In genomic region chr22:46578824-46579561, GRCh38 we compare ENCODE assay signal across 8 cellular contexts. TPM values are rescaled to one million over a fixed set of nuclear protein-coding genes. Genes with fewer than 3 reads are reported as not detected.
DNase-seq lines count a peak whose midpoint lies in the region; ATAC-seq, FAIRE-seq and TF ChIP-seq lines count a peak whose summit lies in the region.

No MANE protein-coding gene starts in this region.

- in situ Hi-C loops in GM12878 (cut with MboI): no loop called here
- in situ Hi-C loops in ACHN (cut with HindIII; ENCODE audit: low pct_ligation_motif_present, low pct_unique_long_range_greater_than_20kb, low sequenced_read_pairs): no loop called here

- H3K4me1 ChIP-seq in SK-N-SH (ENCODE audit: control insufficient read depth in 1 of 2, insufficient read depth in 2 of 2, low read depth in 1 of 2, low read length in 1 of 2) (peaks cover 0 to 46% of the 10 kb centered on the region in 2 experiments; a peak in 3 of 4 replicates), GM12878 (ENCODE audit: control insufficient read depth, insufficient read depth, low read length) (peaks cover 27% of the 10 kb centered on the region)

- SMC1A ChIA-PET in GM12878 (lab: Charles Lee; ENCODE audit: uncharacterized antibody, unreplicated experiment): interaction anchor here (1.3 kb wide), 1 partner anchor 16 kb away, joined by 4 read pairs; no protein-coding TSS in a partner anchor

- TF ChIP-seq CTCF in SK-N-SH (IDR thresholded peaks at IDR 0.05) (no peak), GM12878 (IDR thresholded peaks at IDR 0.05 in 2 of 3, conservative IDR thresholded peaks at IDR 0.05 in 1 of 3; ENCODE audit: control insufficient read depth in 2 of 3, extremely low read depth in 1 of 3, insufficient read depth in 1 of 3, low read depth in 3 of 3, low read length in 3 of 3) (no peak)

- H3K27ac ChIP-seq in SK-N-SH (ENCODE audit: low read depth in 2 of 2, low read length in 1 of 2): peak overlapping the region in 1 of 2 experiments; percentile 76; a peak in 2 of 4 replicates
- no peak overlapping the region for H3K27ac ChIP-seq in GM12878 (ENCODE audit: control insufficient read depth, insufficient read depth)
- peak overlapping the region; percentile 40 for H3K27ac ChIP-seq in temporal lobe (ENCODE audit: low read depth, low read length)

- 0 out of 2 replicates have a peak overlapping the region, but pooled peaks have one; percentile 98 for H3K4me2 ChIP-seq in SK-N-SH
- H3K4me2 ChIP-seq in GM12878 (ENCODE audit: control insufficient read depth, insufficient read depth): peak overlapping the region; percentile 1; the same call in 1 of the 2 replicates

- no peaks in the 10 kb centered on the region for H3K27me3 ChIP-seq in SK-N-SH (ENCODE audit: insufficient read depth)
- H3K27me3 ChIP-seq in GM12878 (replicated peaks in 1 of 2; ENCODE audit: control insufficient read depth in 2 of 2, insufficient read depth in 2 of 2, low read length in 1 of 2): no peaks in the 10 kb centered on the region; a peak in 1 of 4 replicates

- no peaks in the 10 kb centered on the region for H3K9me3 ChIP-seq in SK-N-SH
- no peaks in the 10 kb centered on the region for H3K9me3 ChIP-seq in GM12878 (replicated peaks; ENCODE audit: control insufficient read depth, insufficient read depth, low read length)

- H3K9me2 ChIP-seq in SK-N-SH: no peaks in the 10 kb centered on the region

- H3K79me2 ChIP-seq in SK-N-SH (ENCODE audit: insufficient read depth): peaks cover 4% of the 10 kb centered on the region
- H3K79me2 ChIP-seq in GM12878 (ENCODE audit: control insufficient read depth, insufficient read depth, low read length): no peaks in the 10 kb centered on the region; the same call in 1 of the 2 replicates

- H2AFZ ChIP-seq in SK-N-SH (ENCODE audit: low read depth) (no peak overlapping the region), GM12878 (ENCODE audit: control insufficient read depth, low read depth, low read length) (no peak overlapping the region)

- H4K20me1 ChIP-seq in SK-N-SH (ENCODE audit: insufficient read depth) (no peaks in the 10 kb centered on the region), GM12878 (ENCODE audit: control insufficient read depth, insufficient read depth) (no peaks in the 10 kb centered on the region)

- WGBS in SK-N-SH (ENCODE audit: low lambda C conversion rate): 94% methylated on average over 12 of the region's 15 CpGs
- 80% methylated on average over 15 of the region's 15 CpGs for whole genome bisulfite sequencing in GM12878 (ENCODE audit: insufficient coverage, insufficient replicate concordance, low lambda C conversion rate, missing lambda C conversion rate)

- DNase-seq in SK-N-SH (peak; percentile 75), GM12878 (ENCODE audit: low read depth, low spot score) (no peak), left lobe of liver (ENCODE audit: low spot score) (peak; percentile 70), ACHN (no peak), A172 (ENCODE audit: low spot score) (no peak)
- DNase-seq in stimulated activated CD4-positive, alpha-beta T cell treated with anti-CD3 and anti-CD28 coated beads, Interleukin-4, amount 100 ng/mL, for 1 hour: no peak

- H3K9ac ChIP-seq in SK-N-SH (no peak overlapping the region), GM12878 (ENCODE audit: control insufficient read depth, insufficient read depth, low read length) (no peak overlapping the region)

- no peak for ATAC-seq in SK-N-SH treated with all-trans-retinoic acid at 6 μM for 48 hours
- ATAC-seq in GM12878: peak; percentile 2; the same call in 1 of the 3 replicates
- ATAC-seq in left lobe of liver: peak; percentile 60

- H3K36me3 ChIP-seq in SK-N-SH (replicated peaks in 1 of 2; ENCODE audit: control insufficient read depth in 1 of 2, insufficient read depth in 2 of 2, low read length in 1 of 2): no peaks in the 10 kb centered on the region
- H3K36me3 ChIP-seq in GM12878 (ENCODE audit: control insufficient read depth in 2 of 2, insufficient read depth in 2 of 2, low read length in 1 of 2): no peaks in the 10 kb centered on the region

- no peak for TF ChIP-seq POLR2A in GM12878 (IDR thresholded peaks at IDR 0.05; ENCODE audit: low read depth, low read length)

- CTCF ChIA-PET in SK-N-SH (lab: Yijun Ruan, JAX) (interaction anchor here (1.2 kb wide), 1 partner anchor 15 kb away, joined by 4 read pairs; no protein-coding TSS in a partner anchor), GM12878 (lab: Yijun Ruan, JAX) (no interaction called here)

- RAD21 ChIA-PET in GM12878 (lab: Charles Lee; ENCODE audit: unreplicated experiment): no interaction called here

- no peak for FAIRE-seq in GM12878 (lab: Jason Lieb, UNC)

- POLR2A ChIA-PET in SK-N-SH (lab: Yijun Ruan, JAX): interaction anchor here (0.5 kb wide), 1 partner anchor 113 kb away, joined by 3 read pairs; no protein-coding TSS in a partner anchor
- POLR2A ChIA-PET in GM12878 (lab: Charles Lee): interaction anchor here (1.4 kb wide), 1 partner anchor 10 kb away, joined by 4 read pairs; no protein-coding TSS in a partner anchor

- intact Hi-C loops in GM12878 (cut with micrococcal nuclease; ENCODE audit: unreplicated experiment): loop anchor here (5.0 kb wide), 1 partner anchor 33 kb away; no protein-coding TSS in a partner anchor

- TF ChIP-seq RAD21 in SK-N-SH (IDR thresholded peaks at IDR 0.05; ENCODE audit: low read length): no peak; the same call in 1 of the 2 replicates
- no peak for TF ChIP-seq RAD21 in GM12878 (IDR thresholded peaks at IDR 0.05; ENCODE audit: insufficient read depth, low read depth, low read length)

- peak overlapping the region in 1 of 2 experiments; percentile 0; a peak in 1 of 4 replicates for H3K4me3 ChIP-seq in SK-N-SH (ENCODE audit: low read depth in 2 of 2, low read length in 1 of 2)
- H3K4me3 ChIP-seq in GM12878: no peak overlapping the region

- BruUV-seq in GM12878 (replicated peaks; lab: Mats Ljungman, UMichigan): no TSS peak

- TF ChIP-seq EP300 in SK-N-SH (IDR thresholded peaks at IDR 0.05; ENCODE audit: borderline replicate concordance in 1 of 2, low read depth in 1 of 2, low read length in 1 of 2): no peak
- no peak for TF ChIP-seq EP300 in GM12878 (IDR thresholded peaks at IDR 0.05; ENCODE audit: borderline replicate concordance in 1 of 2, control insufficient read depth in 1 of 2, low read depth in 2 of 2, low read length in 2 of 2)

- peaks cover 4% of the 10 kb centered on the region for H3F3A ChIP-seq in SK-N-SH (replicated peaks; ENCODE audit: insufficient read depth)

TF ChIP-seq in SK-N-SH, 30 proteins besides CTCF, POLR2A, EP300 and RAD21:
- TF ChIP-seq ELF1 (IDR thresholded peaks at IDR 0.05) (no peak), MXI1 (IDR thresholded peaks at IDR 0.05; ENCODE audit: low read depth, low read length) (peak; percentile 40; the same call in 1 of the 2 replicates)

TF ChIP-seq in SK-N-SH treated with all-trans-retinoic acid at 6 μM for 48 hours, 23 proteins besides CTCF, POLR2A, EP300 and RAD21:
- TF ChIP-seq TOX (CRISPR knock-in tag; IDR thresholded peaks at IDR 0.05; ENCODE audit: borderline replicate concordance) (no peak), ESRRG (CRISPR knock-in tag; IDR thresholded peaks at IDR 0.05) (no peak)

TF ChIP-seq in GM12878, 131 proteins besides CTCF, POLR2A, EP300 and RAD21 (continues in another document):
- TF ChIP-seq TAF1 (IDR thresholded peaks at IDR 0.05; ENCODE audit: borderline replicate concordance, low read depth, low read length): no peak

RNA-seq across cellular contexts. Expression of gene GRAMD4, which starts 41.2 kb away (rescaled TPM):
- 13.5 and 15.5 TPM in 2 replicates for polyA plus RNA-seq in SK-N-SH (2012; rRNA removed)
- polyA plus RNA-seq in SK-N-SH (2012; cell fraction: cytosol; rRNA removed): 7.8 and 11.0 TPM in 2 replicates
- polyA plus RNA-seq in SK-N-SH (2012; cell fraction: nucleus; rRNA removed): 22.3 and 31.8 TPM in 2 replicates
- total RNA-seq in GM12878 (2013; cell fraction: nucleolus; rRNA removed): 20.3 and 24.6 TPM in 2 replicates
- 27.4 and 28.7 TPM in 2 replicates for total RNA-seq in GM12878 (2014; rRNA removed)
- 8.9 and 11.7 TPM in 2 replicates for total RNA-seq in GM12878 (2014; rRNA removed; fragmentation: Illumina TruSeq; extraction: Trizol)
- 45.5 and 49.1 TPM in 2 replicates for total RNA-seq in GM12878 (2021)
- polyA plus RNA-seq in GM12878 (2011; ENCODE audit: low read depth): 2.6 TPM
- polyA plus RNA-seq in GM12878 (2011; rRNA removed): 22.1 and 24.3 TPM in 2 replicates
- polyA plus RNA-seq in GM12878 (2011; cell fraction: cytosol; rRNA removed): 11.8 and 18.5 TPM in 2 replicates
- polyA plus RNA-seq in GM12878 (2011; cell fraction: nucleus; rRNA removed): 69.1 and 78.8 TPM in 2 replicates
- polyA plus RNA-seq in GM12878 (2012): 6.2 and 8.4 TPM in 2 replicates
- 7.2 and 9.5 TPM in 2 replicates for polyA plus RNA-seq in GM12878 (2014; fragmentation: Illumina TruSeq; extraction: Trizol)
- polyA plus RNA-seq in GM12878 (2014; fragmentation: Nextera tagmentation; extraction: Ambion mirVana): under 1 TPM; 0.21 to 0.73 TPM
- polyA plus RNA-seq in GM12878 (2014; rRNA removed): 32.3 and 38.6 TPM in 2 replicates
- 1 to 10 TPM; 4.2 to 5.3 TPM for polyA plus RNA-seq in GM12878 (2016; fragmentation: Nextera tagmentation; extraction: Ambion mirVana)
- polyA minus RNA-seq in GM12878 (2011; rRNA and poly(A)+ RNA removed): 34.2 and 34.7 TPM in 2 replicates
- 13.9 and 15.8 TPM in 2 replicates for polyA minus RNA-seq in GM12878 (2011; cell fraction: cytosol; rRNA and poly(A)+ RNA removed)
- polyA minus RNA-seq in GM12878 (2011; cell fraction: nucleus; rRNA and poly(A)+ RNA removed): 26.5 and 39.9 TPM in 2 replicates
- total RNA-seq in left lobe of liver: 42.5 TPM
- total RNA-seq in temporal lobe: 48.7 TPM
- total RNA-seq in A172 (2014; rRNA removed; shearing (Covaris generic)): 12.9 and 106 TPM in 2 replicates

RNA-seq across cellular contexts. Expression of gene CELSR1, which starts 41.6 kb away (rescaled TPM):
- polyA plus RNA-seq in SK-N-SH (2012; rRNA removed): 1.8 and 5.0 TPM in 2 replicates
- polyA plus RNA-seq in SK-N-SH (2012; cell fraction: cytosol; rRNA removed): 2.0 and 3.3 TPM in 2 replicates
- polyA plus RNA-seq in SK-N-SH (2012; cell fraction: nucleus; rRNA removed): 4.3 and 5.2 TPM in 2 replicates
- 6.5 and 9.5 TPM in 2 replicates for total RNA-seq in GM12878 (2013; cell fraction: nucleolus; rRNA removed)
- total RNA-seq in GM12878 (2014; rRNA removed): 0.34 and 0.38 TPM in 2 replicates
- 0.22 and 0.23 TPM in 2 replicates for total RNA-seq in GM12878 (2014; rRNA removed; fragmentation: Illumina TruSeq; extraction: Trizol)
- total RNA-seq in GM12878 (2021): 0.74 and 0.90 TPM in 2 replicates
- polyA plus RNA-seq in GM12878 (2011; ENCODE audit: low read depth): 0.20 TPM
- polyA plus RNA-seq in GM12878 (2011; rRNA removed): 1.3 and 1.7 TPM in 2 replicates
- 2.4 and 2.5 TPM in 2 replicates for polyA plus RNA-seq in GM12878 (2011; cell fraction: cytosol; rRNA removed)
- polyA plus RNA-seq in GM12878 (2011; cell fraction: nucleus; rRNA removed): 14.0 and 14.2 TPM in 2 replicates
- polyA plus RNA-seq in GM12878 (2012): 0.51 and 0.73 TPM in 2 replicates
- polyA plus RNA-seq in GM12878 (2014; fragmentation: Illumina TruSeq; extraction: Trizol): 0.32 and 0.37 TPM in 2 replicates
- polyA plus RNA-seq in GM12878 (2014; fragmentation: Nextera tagmentation; extraction: Ambion mirVana): under 1 TPM in 1 of 2 experiments, not detected in 1; 0.05 TPM
- polyA plus RNA-seq in GM12878 (2014; rRNA removed): 0.66 and 0.78 TPM in 2 replicates
- polyA plus RNA-seq in GM12878 (2016; fragmentation: Nextera tagmentation; extraction: Ambion mirVana): under 1 TPM in 1 of 2 experiments, not detected in 1; 0.08 TPM
- 5.9 and 8.8 TPM in 2 replicates for polyA minus RNA-seq in GM12878 (2011; rRNA and poly(A)+ RNA removed)
- 2.8 and 3.7 TPM in 2 replicates for polyA minus RNA-seq in GM12878 (2011; cell fraction: cytosol; rRNA and poly(A)+ RNA removed)
- polyA minus RNA-seq in GM12878 (2011; cell fraction: nucleus; rRNA and poly(A)+ RNA removed): 9.6 and 16.9 TPM in 2 replicates
- 8.4 TPM for total RNA-seq in left lobe of liver
- 3.9 TPM for total RNA-seq in temporal lobe
- total RNA-seq in A172 (2014; rRNA removed; shearing (Covaris generic)): 16.7 and 19.6 TPM in 2 replicates

Comparison
In these comparisons a context has a peak if more than half of its experiments do, and no peak if none do; other contexts are left out.
1. DNase-seq: peak in SK-N-SH (single experiment) and left lobe of liver (single experiment); none in GM12878 (single experiment), ACHN (single experiment), stimulated activated CD4-positive, alpha-beta T cell treated with anti-CD3 and anti-CD28 coated beads, Interleukin-4, amount 100 ng/mL, for 1 hour (single experiment) and A172 (single experiment).
2. Of the 26 proteins assayed by ChIP-seq in both GM12878 and SK-N-SH: peak only in GM12878: none; only in SK-N-SH: MXI1; in both: none; in neither: 25.